15 cellular contexts compared by ENCODE assay signal in genomic region chr11:94958118-94958517, GRCh38. TPM values are rescaled to one million over a fixed set of nuclear protein-coding genes. Genes with fewer than 3 reads are reported as not detected.
DNase-seq lines count a peak whose midpoint lies in the region; ATAC-seq and TF ChIP-seq lines count a peak whose summit lies in the region.
"Had no signal": no experiment of that assay in that cellular context is flagged by ENCODE, and none has a peak within 500 bp of the region (broad histone marks: within the 10 kb centered on the region; RNA-seq: fewer than 3 reads in every experiment).

No MANE protein-coding gene starts in this region.

- H3K18ac ChIP-seq in mesendoderm (ENCODE audit: low read length), result no peak overlapping the region

- H2AFZ ChIP-seq in mammary epithelial cell (ENCODE audit: low read depth, low read length), result no peak overlapping the region
- H2AFZ ChIP-seq: parathyroid adenoma, PC-9 had no signal

- H3K4me3 ChIP-seq in mammary epithelial cell (replicated peaks in 1 of 3; ENCODE audit: insufficient read depth in 1 of 3, low read depth in 2 of 3, low read length in 3 of 3), result no peak overlapping the region
- H3K4me3 ChIP-seq in mesendoderm (ENCODE audit: low read length), result no peak overlapping the region
- H3K4me3 ChIP-seq: PC-9 had no signal

- H3K4me2 ChIP-seq in mammary epithelial cell (ENCODE audit: insufficient read depth, low read depth, low read length) (no peak overlapping the region), mesendoderm (ENCODE audit: low read length) (no peak overlapping the region)
- H3K4me2 ChIP-seq: PC-9 had no signal

- H4K5ac ChIP-seq in mesendoderm (ENCODE audit: low read length), result no peak overlapping the region

- no TSS peak for BruUV-seq in mammary epithelial cell (replicated peaks; lab: Mats Ljungman, UMichigan)

- H3K27ac Mint-ChIP-seq in activated naive CD4-positive, alpha-beta T cell treated with anti-CD3 and anti-CD28 coated beads, Interleukin-2, amount 50 U/mL, for 72 hours, result peak overlapping the region; percentile 24 to 46
- H3K27ac Mint-ChIP-seq in activated naive CD4-positive, alpha-beta T cell treated with anti-CD3 and anti-CD28 coated beads, Interleukin-2, amount 10 ng/mL, durations not matched to agents 7 days and 5 days, result no peak overlapping the region
- H3K27ac Mint-ChIP-seq: activated T-helper 17 cell treated with anti-CD3 and anti-CD28 coated beads, Interleukin-2, amount 50 U/mL, for 72 hours had no signal

- no peak overlapping the region for H4K8ac ChIP-seq in mesendoderm (ENCODE audit: low read depth, low read length)

- WGBS in mammary epithelial cell (ENCODE audit: low coverage, missing lambda C conversion rate), result 9% methylated on average over 1 of the region's 1 CpG
- WGBS in mesendoderm (ENCODE audit: extremely low coverage, insufficient coverage, low lambda C conversion rate), result no CpG with 5 or more reads among the region's 1 CpG

- no peaks in the 10 kb centered on the region for H3K9me3 Mint-ChIP-seq in activated naive CD4-positive, alpha-beta T cell treated with anti-CD3 and anti-CD28 coated beads, Interleukin-2, amount 50 U/mL, for 72 hours
- H3K9me3 Mint-ChIP-seq in activated naive CD4-positive, alpha-beta T cell treated with anti-CD3 and anti-CD28 coated beads, Interleukin-2, amount 10 ng/mL, durations not matched to agents 7 days and 5 days, result no peaks in the 10 kb centered on the region
- H3K9me3 Mint-ChIP-seq: activated T-helper 17 cell treated with anti-CD3 and anti-CD28 coated beads, Interleukin-2, amount 50 U/mL, for 72 hours had no signal

- no peak overlapping the region for H2BK15ac ChIP-seq in mesendoderm (replicated peaks; ENCODE audit: low read depth)

- H3K79me1 ChIP-seq in mesendoderm (ENCODE audit: low read length), result no peaks in the 10 kb centered on the region

- dilution Hi-C loops in mammary epithelial cell (cut with HindIII; ENCODE audit: low sequenced_read_pairs), result no loop called here

- peaks cover 4% of the 10 kb centered on the region for H3K27me3 Mint-ChIP-seq in activated naive CD4-positive, alpha-beta T cell treated with anti-CD3 and anti-CD28 coated beads, Interleukin-2, amount 10 ng/mL, durations not matched to agents 7 days and 5 days
- H3K27me3 Mint-ChIP-seq: activated T-helper 17 cell treated with anti-CD3 and anti-CD28 coated beads, Interleukin-2, amount 50 U/mL, for 72 hours had no signal

- no peak for TF ChIP-seq CTCF in mammary epithelial cell (conservative IDR thresholded peaks at IDR 0.05 in 1 of 2, IDR thresholded peaks at IDR 0.05 in 1 of 2; ENCODE audit: extremely low read depth in 1 of 2, insufficient read depth in 1 of 2, low read depth in 1 of 2, low read length in 2 of 2)

- CTCF ChIA-PET in activated naive CD4-positive, alpha-beta T cell treated with anti-CD3 and anti-CD28 coated beads, Interleukin-2, amount 10 ng/mL, durations not matched to agents 7 days and 5 days (lab: Charles Lee), result no interaction called here
- CTCF ChIA-PET in mammary epithelial cell (lab: Charles Lee; ENCODE audit: low non-redundant PET), result no interaction called here

- no peak for DNase-seq in activated naive CD4-positive, alpha-beta T cell treated with anti-CD3 and anti-CD28 coated beads, Interleukin-2, amount 50 U/mL, for 72 hours (ENCODE audit: low spot score in 2 of 2)
- no peak for DNase-seq in activated naive CD4-positive, alpha-beta T cell treated with anti-CD3 and anti-CD28 coated beads, Interleukin-2, amount 10 ng/mL, durations not matched to agents 7 days and 5 days
- DNase-seq in mammary epithelial cell (peak; percentile 9), iris pigment epithelial cell (ENCODE audit: low read depth) (peak; percentile 68), NCI-H2081 treated with DMSO at 0.1 percent for 48 hours (lab: John Stamatoyannopoulos, UW) (no peak), mesendoderm (no peak), T1000 (lab: John Stamatoyannopoulos, UW) (no peak)
- DNase-seq: effector CD8-positive, alpha-beta T cell; GF-D8; Karpas-422; PC-9; SW 1271 had no signal

- H3K9me3 ChIP-seq in mammary epithelial cell (replicated peaks; ENCODE audit: insufficient read depth, low read length), result no peaks in the 10 kb centered on the region

- no peak overlapping the region for H3K4me3 Mint-ChIP-seq in activated naive CD4-positive, alpha-beta T cell treated with anti-CD3 and anti-CD28 coated beads, Interleukin-2, amount 10 ng/mL, durations not matched to agents 7 days and 5 days
- H3K4me3 Mint-ChIP-seq: activated T-helper 17 cell treated with anti-CD3 and anti-CD28 coated beads, Interleukin-2, amount 50 U/mL, for 72 hours had no signal

- no peak for ATAC-seq in activated naive CD4-positive, alpha-beta T cell treated with anti-CD3 and anti-CD28 coated beads, Interleukin-2, amount 50 U/mL, for 72 hours
- no peak for ATAC-seq in HG02623 (IDR thresholded peaks at IDR 0.05; ENCODE audit: unreplicated experiment)
- ATAC-seq: activated T-helper 17 cell treated with anti-CD3 and anti-CD28 coated beads, Interleukin-2, amount 50 U/mL, for 72 hours had no signal

- peaks cover 10% of the 10 kb centered on the region for H3K4me1 ChIP-seq in mammary epithelial cell (ENCODE audit: insufficient read depth, low read length)
- H3K4me1 ChIP-seq in mesendoderm (ENCODE audit: control insufficient read depth, low read depth, low read length), result no peaks in the 10 kb centered on the region
- H3K4me1 ChIP-seq: parathyroid adenoma had no signal

- H3K27me3 ChIP-seq in mammary epithelial cell (ENCODE audit: insufficient read depth, low read length) (no peaks in the 10 kb centered on the region), mesendoderm (ENCODE audit: insufficient read depth, low read length, poor library complexity) (no peaks in the 10 kb centered on the region)

- H3K36me3 ChIP-seq in mammary epithelial cell (ENCODE audit: insufficient read depth, low read length), result peaks cover 9% of the 10 kb centered on the region
- H3K36me3 ChIP-seq in mesendoderm (ENCODE audit: control insufficient read depth, insufficient read depth, low read length), result peaks cover 2% of the 10 kb centered on the region

- H3K56ac ChIP-seq in mesendoderm (ENCODE audit: low read length), result no peak overlapping the region

- no peak overlapping the region for H2BK5ac ChIP-seq in mesendoderm (ENCODE audit: low read length)

- H3K79me2 ChIP-seq in mammary epithelial cell (ENCODE audit: insufficient read depth, low read length) (no peaks in the 10 kb centered on the region), mesendoderm (ENCODE audit: control insufficient read depth, insufficient read depth, low read length) (no peaks in the 10 kb centered on the region)
- H3K79me2 ChIP-seq: parathyroid adenoma had no signal

- H3K23ac ChIP-seq in mesendoderm (ENCODE audit: low read length), result no peak overlapping the region

- in situ Hi-C loops in mammary epithelial cell (cut with MboI; ENCODE audit: low sequenced_read_pairs in 2 of 2), result no loop called here

- H3K4me1 Mint-ChIP-seq in activated naive CD4-positive, alpha-beta T cell treated with anti-CD3 and anti-CD28 coated beads, Interleukin-2, amount 10 ng/mL, durations not matched to agents 7 days and 5 days, result no peaks in the 10 kb centered on the region
- H3K4me1 Mint-ChIP-seq: activated T-helper 17 cell treated with anti-CD3 and anti-CD28 coated beads, Interleukin-2, amount 50 U/mL, for 72 hours had no signal

- H3K9ac ChIP-seq in mammary epithelial cell (ENCODE audit: insufficient read depth, low read length) (no peak overlapping the region), mesendoderm (ENCODE audit: low read length) (no peak overlapping the region)
- H3K9ac ChIP-seq: parathyroid adenoma had no signal

- H4K20me1 ChIP-seq in mammary epithelial cell (ENCODE audit: insufficient read depth, low read length), result no peaks in the 10 kb centered on the region

- H3K36me3 Mint-ChIP-seq in activated naive CD4-positive, alpha-beta T cell treated with anti-CD3 and anti-CD28 coated beads, Interleukin-2, amount 50 U/mL, for 72 hours, result peaks cover 0 to 3% of the 10 kb centered on the region in 2 donors
- H3K36me3 Mint-ChIP-seq in activated naive CD4-positive, alpha-beta T cell treated with anti-CD3 and anti-CD28 coated beads, Interleukin-2, amount 10 ng/mL, durations not matched to agents 7 days and 5 days, result peaks cover 24% of the 10 kb centered on the region

- no peak overlapping the region for H2AK5ac ChIP-seq in mesendoderm (ENCODE audit: low read length)

- intact Hi-C loops in mammary epithelial cell (cut with micrococcal nuclease), result no loop called here

- H3K27ac ChIP-seq in mammary epithelial cell (ENCODE audit: insufficient read depth, low read depth, low read length) (no peak overlapping the region), mesendoderm (ENCODE audit: low read depth, low read length) (no peak overlapping the region)
- H3K27ac ChIP-seq: parathyroid adenoma, PC-9 had no signal

- H3K4ac ChIP-seq in mesendoderm (ENCODE audit: low read depth, low read length), result no peak overlapping the region

- no peak overlapping the region for H2BK120ac ChIP-seq in mesendoderm (ENCODE audit: low read depth, low read length)

RNA-seq across cellular contexts. Expression of gene CWC15, which starts 15.2 kb away (rescaled TPM):
- 10 to 100 TPM; 83.0 to 85.9 TPM for total RNA-seq in activated naive CD4-positive, alpha-beta T cell treated with anti-CD3 and anti-CD28 coated beads, Interleukin-2, amount 50 U/mL, for 72 hours
- 10 to 100 TPM; 27.5 to 46.5 TPM for total RNA-seq in mammary epithelial cell
- 24.1 TPM for polyA plus RNA-seq in mammary epithelial cell
- polyA minus RNA-seq in mammary epithelial cell, result 0.36 TPM
- 124 TPM for polyA plus RNA-seq in mesendoderm (2013, experiment 1 of 2)
- polyA plus RNA-seq in mesendoderm (2013, experiment 2 of 2), result 121 TPM

RNA-seq across cellular contexts. Expression of gene KDM4D, which starts 15.4 kb away (rescaled TPM):
- 1 to 10 TPM; 1.3 to 2.0 TPM for total RNA-seq in activated naive CD4-positive, alpha-beta T cell treated with anti-CD3 and anti-CD28 coated beads, Interleukin-2, amount 50 U/mL, for 72 hours
- total RNA-seq in mammary epithelial cell, result 1 to 10 TPM; 1.0 TPM
- polyA plus RNA-seq in mammary epithelial cell, result 1.3 TPM
- 2.4 TPM for polyA minus RNA-seq in mammary epithelial cell
- 1.1 TPM for polyA plus RNA-seq in mesendoderm (2013, experiment 1 of 2)
- polyA plus RNA-seq in mesendoderm (2013, experiment 2 of 2), result 1.1 TPM

Comparison
In these comparisons a context has a peak if more than half of its experiments do, and no peak if none do; other contexts are left out.
1. DNase-seq: peak in mammary epithelial cell (single experiment) and iris pigment epithelial cell (single experiment); none in activated naive CD4-positive, alpha-beta T cell treated with anti-CD3 and anti-CD28 coated beads, Interleukin-2, amount 50 U/mL, for 72 hours (0 of 2), activated naive CD4-positive, alpha-beta T cell treated with anti-CD3 and anti-CD28 coated beads, Interleukin-2, amount 10 ng/mL, durations not matched to agents 7 days and 5 days (single experiment), NCI-H2081 treated with DMSO at 0.1 percent for 48 hours (single experiment), mesendoderm (single experiment) and T1000 (single experiment).